1 cellular context compared by ENCODE assay signal in genomic region chr6:18489335-18489734, GRCh38.
TF ChIP-seq lines count a peak whose summit lies in the region.

No MANE protein-coding gene starts in this region.

TF ChIP-seq in GM12878, 131 proteins besides CTCF, POLR2A, EP300 and RAD21 (continued from another document):
- peak; percentile 68 for TF ChIP-seq ZBTB40 (IDR thresholded peaks at IDR 0.05; ENCODE audit: borderline replicate concordance)
- no peak for TF ChIP-seq PML (IDR thresholded peaks at IDR 0.05; ENCODE audit: low read length)
- TF ChIP-seq MXI1 (IDR thresholded peaks at IDR 0.05; ENCODE audit: low read depth, low read length): no peak
